Comparison of ENCODE assay signal across 12 cellular contexts in genomic region chr20:1567392-1568165, GRCh38. TPM values are rescaled to one million over a fixed set of nuclear protein-coding genes. Genes with fewer than 3 reads are reported as not detected.
DNase-seq lines count a peak whose midpoint lies in the region; ATAC-seq and TF ChIP-seq lines count a peak whose summit lies in the region.
"Had no signal": no experiment of that assay in that cellular context is flagged by ENCODE, and none has a peak within 500 bp of the region (broad histone marks: within the 10 kb centered on the region; RNA-seq: fewer than 3 reads in every experiment).

No MANE protein-coding gene starts in this region.

- peaks cover 0 to 13% (median 3%) of the 10 kb centered on the region in 9 donors for H3K9me3 Mint-ChIP-seq in naive thymus-derived CD8-positive, alpha-beta T cell

- H3K27me3 Mint-ChIP-seq in naive thymus-derived CD8-positive, alpha-beta T cell = no peaks in the 10 kb centered on the region

- no peak overlapping the region for H3K4me3 Mint-ChIP-seq in naive thymus-derived CD8-positive, alpha-beta T cell
- H3K4me3 Mint-ChIP-seq: WTC11 had no signal

- TF ChIP-seq CTCF in foreskin fibroblast (IDR thresholded peaks at IDR 0.05; ENCODE audit: low read depth, low read length) = no peak

- H3K4me3 ChIP-seq in H7 (ENCODE audit: insufficient read depth, low read depth, low read length) (no peak overlapping the region), foreskin fibroblast (ENCODE audit: low read depth in 1 of 2, low read length in 2 of 2) (no peak overlapping the region)
- H3K4me3 ChIP-seq: uterus had no signal

- no peaks in the 10 kb centered on the region for H3K36me3 ChIP-seq in H7 (replicated peaks; ENCODE audit: control insufficient read depth, insufficient read depth, low read length)
- H3K36me3 ChIP-seq: uterus had no signal

- peaks cover 6 to 57% (median 23%) of the 10 kb centered on the region in 3 donors for H3K36me3 Mint-ChIP-seq in naive thymus-derived CD8-positive, alpha-beta T cell
- H3K36me3 Mint-ChIP-seq: WTC11 had no signal

- peak; percentile 76 for DNase-seq in A172 (ENCODE audit: low spot score)
- DNase-seq in H7 = peak; percentile 16
- DNase-seq in RPMI7951 (ENCODE audit: low read depth) = peak; percentile 100
- peak; percentile 53 to 61 for DNase-seq in foreskin fibroblast
- no peak for DNase-seq in NCI-H2029 treated with DMSO at 0.1 percent for 48 hours (lab: John Stamatoyannopoulos, UW)
- no peak for DNase-seq in naive thymus-derived CD8-positive, alpha-beta T cell
- DNase-seq in DMS53 treated with DMSO at 0.1 percent for 48 hours (lab: John Stamatoyannopoulos, UW; ENCODE audit: unreplicated experiment) = no peak
- DNase-seq: activated gamma-delta T cell, MM.1S, uterus had no signal

- peak overlapping the region in 1 of 10 donors; percentile 18 for H3K27ac Mint-ChIP-seq in naive thymus-derived CD8-positive, alpha-beta T cell
- H3K27ac Mint-ChIP-seq: WTC11 had no signal

- H3K4me1 Mint-ChIP-seq in naive thymus-derived CD8-positive, alpha-beta T cell = peaks cover 3 to 17% (median 9%) of the 10 kb centered on the region in 4 donors

- no peak for ATAC-seq in GM21786 (IDR thresholded peaks at IDR 0.05; ENCODE audit: unreplicated experiment)
- ATAC-seq in naive thymus-derived CD8-positive, alpha-beta T cell = no peak
- ATAC-seq: WTC11 had no signal

- POLR2A ChIA-PET in naive thymus-derived CD8-positive, alpha-beta T cell (lab: Charles Lee) = no interaction called here

- H3K27me3 ChIP-seq in H7 (ENCODE audit: control insufficient read depth, insufficient read depth, low read length) = no peaks in the 10 kb centered on the region
- H3K27me3 ChIP-seq: uterus had no signal

RNA-seq across cellular contexts. Expression of gene SIRPD, which starts 10.1 kb away (rescaled TPM):
- total RNA-seq in A172 (2014; rRNA removed; shearing (Covaris generic)) = not detected in 2 replicates
- not detected in 2 replicates for total RNA-seq in H7 (2014; rRNA removed; shearing (Covaris generic))
- 0.36 and 0.68 TPM in 2 replicates for total RNA-seq in RPMI7951 (2014; rRNA removed; shearing (Covaris generic))
- total RNA-seq in naive thymus-derived CD8-positive, alpha-beta T cell = under 1 TPM; 0.39 to 0.58 TPM
- under 1 TPM in 2 of 3 donors, not detected in 1; 0.22 to 0.25 TPM for polyA plus RNA-seq in naive thymus-derived CD8-positive, alpha-beta T cell
- total RNA-seq: uterus, WTC11 had no signal

RNA-seq across cellular contexts. Expression of gene SIRPB1, which starts 52.2 kb away (rescaled TPM):
- total RNA-seq in A172 (2014; rRNA removed; shearing (Covaris generic)) = 0.55 and 0.74 TPM in 2 replicates
- not detected in 2 replicates for total RNA-seq in H7 (2014; rRNA removed; shearing (Covaris generic))
- total RNA-seq in RPMI7951 (2014; rRNA removed; shearing (Covaris generic)) = 15.6 and 22.1 TPM in 2 replicates
- total RNA-seq in naive thymus-derived CD8-positive, alpha-beta T cell = 10 to 100 TPM; 13.3 to 14.8 TPM
- 1 to 10 TPM in 2 of 3 donors, under 1 TPM in 1; 0.23 to 6.1 (median 3.3) TPM for polyA plus RNA-seq in naive thymus-derived CD8-positive, alpha-beta T cell
- total RNA-seq: WTC11 had no signal

Comparison
In these comparisons a context has a peak if more than half of its experiments do, and no peak if none do; other contexts are left out.
1. DNase-seq: peak in A172 (single experiment), H7 (single experiment), RPMI7951 (single experiment) and foreskin fibroblast (2 of 2); none in NCI-H2029 treated with DMSO at 0.1 percent for 48 hours (single experiment), naive thymus-derived CD8-positive, alpha-beta T cell (0 of 10) and DMS53 treated with DMSO at 0.1 percent for 48 hours (single experiment).